18 cellular contexts compared by ENCODE assay signal in the genomic region with DNA sequence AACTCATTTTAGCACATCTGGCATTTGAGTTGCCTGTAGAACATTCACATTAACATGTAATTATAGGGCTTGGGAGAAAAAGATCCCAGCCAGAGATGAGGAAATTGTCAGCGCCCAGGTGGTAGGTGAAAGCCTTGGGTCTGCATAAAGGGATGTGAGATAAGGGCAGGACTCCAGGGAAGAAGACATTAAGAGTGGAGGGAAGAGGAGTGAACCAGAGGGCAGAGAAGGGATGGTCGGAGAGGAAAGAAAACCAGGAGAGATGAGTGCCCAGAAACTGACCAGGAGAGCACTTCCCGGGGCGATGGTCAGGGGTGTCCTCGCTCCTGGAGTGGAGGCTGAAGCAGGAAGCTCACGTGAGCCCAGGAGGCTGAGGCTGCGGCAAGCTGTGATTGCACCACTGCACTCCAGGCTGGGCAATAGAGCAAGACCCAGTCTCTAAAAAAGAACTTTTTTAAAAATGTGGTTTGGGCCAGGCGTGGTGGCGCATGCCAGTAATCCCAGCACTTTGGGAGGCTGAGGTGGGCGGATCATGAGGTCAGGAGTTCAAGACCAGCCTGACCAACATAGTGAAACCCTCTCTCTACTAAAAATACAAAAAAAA. TPM values are rescaled to one million over a fixed set of nuclear protein-coding genes. Genes with fewer than 3 reads are reported as not detected.
"Had no signal": no experiment of that assay in that cellular context is flagged by ENCODE, and none has a peak within 500 bp of the region (broad histone marks: within the 10 kb centered on the region; RNA-seq: fewer than 3 reads in every experiment).

No MANE protein-coding gene starts in this region.

- H3K27ac ChIP-seq: cardiac muscle cell, esophagus squamous epithelium, psoas muscle, suprapubic skin, vagina, WERI-Rb-1 had no signal

- ATAC-seq: effector memory CD8-positive, alpha-beta T cell; left ventricle myocardium superior; psoas muscle; right cardiac atrium; stimulated activated naive CD8-positive, alpha-beta T cell treated with anti-CD3 and anti-CD28 coated beads, Interleukin-15, amount 100 ng/mL, for 72 hours had no signal

- H3K9me3 ChIP-seq: esophagus squamous epithelium, psoas muscle, suprapubic skin, vagina had no signal

- H3K4me3 ChIP-seq: cardiac muscle cell, esophagus squamous epithelium, psoas muscle, suprapubic skin, vagina had no signal

- DNase-seq: activated CD4-positive, alpha-beta T cell treated with anti-CD3 and anti-CD28 coated beads, Interleukin-2, amount 50 U/mL, for 4 hours; activated gamma-delta T cell; effector memory CD8-positive, alpha-beta T cell; esophagus squamous epithelium; immature natural killer cell; left ventricle myocardium superior; psoas muscle; right cardiac atrium; small intestine; stimulated activated CD4-positive, alpha-beta T cell treated with anti-CD3 and anti-CD28 coated beads, Interleukin-15, amount 100 ng/mL, for 24 hours; stimulated activated CD4-positive, alpha-beta T cell treated with anti-CD3 and anti-CD28 coated beads, Interleukin-2, amount 100 ng/mL, for 48 hours; stimulated activated naive CD8-positive, alpha-beta T cell treated with anti-CD3 and anti-CD28 coated beads, Interleukin-15, amount 100 ng/mL, for 72 hours; WERI-Rb-1 had no signal

- H3K4me1 ChIP-seq: psoas muscle, vagina had no signal

- H3K36me3 ChIP-seq: cardiac muscle cell, esophagus squamous epithelium, suprapubic skin, vagina, WERI-Rb-1 had no signal

- H3K27ac Mint-ChIP-seq: effector memory CD8-positive, alpha-beta T cell; immature natural killer cell; stimulated activated naive CD8-positive, alpha-beta T cell treated with anti-CD3 and anti-CD28 coated beads, Interleukin-15, amount 100 ng/mL, for 72 hours had no signal

- H3K36me3 Mint-ChIP-seq: activated naive CD4-positive, alpha-beta T cell treated with anti-CD3 and anti-CD28 coated beads, Interleukin-2, amount 50 U/mL, for 24 hours had no signal

- H3K9me3 Mint-ChIP-seq: activated naive CD4-positive, alpha-beta T cell treated with anti-CD3 and anti-CD28 coated beads, Interleukin-2, amount 50 U/mL, for 24 hours; effector memory CD8-positive, alpha-beta T cell; neural crest cell; stimulated activated naive CD8-positive, alpha-beta T cell treated with anti-CD3 and anti-CD28 coated beads, Interleukin-15, amount 100 ng/mL, for 72 hours had no signal

- H3K27me3 Mint-ChIP-seq: activated naive CD4-positive, alpha-beta T cell treated with anti-CD3 and anti-CD28 coated beads, Interleukin-2, amount 50 U/mL, for 24 hours; stimulated activated naive CD8-positive, alpha-beta T cell treated with anti-CD3 and anti-CD28 coated beads, Interleukin-15, amount 100 ng/mL, for 72 hours had no signal

- H3K4me3 Mint-ChIP-seq: activated naive CD4-positive, alpha-beta T cell treated with anti-CD3 and anti-CD28 coated beads, Interleukin-2, amount 50 U/mL, for 24 hours; effector memory CD8-positive, alpha-beta T cell; immature natural killer cell; neural crest cell; stimulated activated naive CD8-positive, alpha-beta T cell treated with anti-CD3 and anti-CD28 coated beads, Interleukin-15, amount 100 ng/mL, for 72 hours had no signal

- H3K27me3 ChIP-seq: cardiac muscle cell, vagina had no signal

RNA-seq across cellular contexts. Expression of a gene that starts 49.5 kb away (rescaled TPM):
- polyA plus RNA-seq: immature natural killer cell had no signal
